In genomic region chr2:6475155-6475940, GRCh38 we compare ENCODE assay signal across 1 cellular context.
TF ChIP-seq lines count a peak whose summit lies in the region.

No MANE protein-coding gene starts in this region.

TF ChIP-seq in GM12878, 131 proteins besides CTCF, POLR2A, EP300 and RAD21 (continued from another document):
- TF ChIP-seq, protein P1, sequence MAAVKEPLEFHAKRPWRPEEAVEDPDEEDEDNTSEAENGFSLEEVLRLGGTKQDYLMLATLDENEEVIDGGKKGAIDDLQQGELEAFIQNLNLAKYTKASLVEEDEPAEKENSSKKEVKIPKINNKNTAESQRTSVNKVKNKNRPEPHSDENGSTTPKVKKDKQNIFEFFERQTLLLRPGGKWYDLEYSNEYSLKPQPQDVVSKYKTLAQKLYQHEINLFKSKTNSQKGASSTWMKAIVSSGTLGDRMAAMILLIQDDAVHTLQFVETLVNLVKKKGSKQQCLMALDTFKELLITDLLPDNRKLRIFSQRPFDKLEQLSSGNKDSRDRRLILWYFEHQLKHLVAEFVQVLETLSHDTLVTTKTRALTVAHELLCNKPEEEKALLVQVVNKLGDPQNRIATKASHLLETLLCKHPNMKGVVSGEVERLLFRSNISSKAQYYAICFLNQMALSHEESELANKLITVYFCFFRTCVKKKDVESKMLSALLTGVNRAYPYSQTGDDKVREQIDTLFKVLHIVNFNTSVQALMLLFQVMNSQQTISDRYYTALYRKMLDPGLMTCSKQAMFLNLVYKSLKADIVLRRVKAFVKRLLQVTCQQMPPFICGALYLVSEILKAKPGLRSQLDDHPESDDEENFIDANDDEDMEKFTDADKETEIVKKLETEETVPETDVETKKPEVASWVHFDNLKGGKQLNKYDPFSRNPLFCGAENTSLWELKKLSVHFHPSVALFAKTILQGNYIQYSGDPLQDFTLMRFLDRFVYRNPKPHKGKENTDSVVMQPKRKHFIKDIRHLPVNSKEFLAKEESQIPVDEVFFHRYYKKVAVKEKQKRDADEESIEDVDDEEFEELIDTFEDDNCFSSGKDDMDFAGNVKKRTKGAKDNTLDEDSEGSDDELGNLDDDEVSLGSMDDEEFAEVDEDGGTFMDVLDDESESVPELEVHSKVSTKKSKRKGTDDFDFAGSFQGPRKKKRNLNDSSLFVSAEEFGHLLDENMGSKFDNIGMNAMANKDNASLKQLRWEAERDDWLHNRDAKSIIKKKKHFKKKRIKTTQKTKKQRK (IDR thresholded peaks at IDR 0.05; ENCODE audit: low read depth, low read length) = no peak
- no peak for TF ChIP-seq NFXL1 (IDR thresholded peaks at IDR 0.05; ENCODE audit: borderline replicate concordance)
- TF ChIP-seq, protein P2, sequence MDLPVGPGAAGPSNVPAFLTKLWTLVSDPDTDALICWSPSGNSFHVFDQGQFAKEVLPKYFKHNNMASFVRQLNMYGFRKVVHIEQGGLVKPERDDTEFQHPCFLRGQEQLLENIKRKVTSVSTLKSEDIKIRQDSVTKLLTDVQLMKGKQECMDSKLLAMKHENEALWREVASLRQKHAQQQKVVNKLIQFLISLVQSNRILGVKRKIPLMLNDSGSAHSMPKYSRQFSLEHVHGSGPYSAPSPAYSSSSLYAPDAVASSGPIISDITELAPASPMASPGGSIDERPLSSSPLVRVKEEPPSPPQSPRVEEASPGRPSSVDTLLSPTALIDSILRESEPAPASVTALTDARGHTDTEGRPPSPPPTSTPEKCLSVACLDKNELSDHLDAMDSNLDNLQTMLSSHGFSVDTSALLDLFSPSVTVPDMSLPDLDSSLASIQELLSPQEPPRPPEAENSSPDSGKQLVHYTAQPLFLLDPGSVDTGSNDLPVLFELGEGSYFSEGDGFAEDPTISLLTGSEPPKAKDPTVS (IDR thresholded peaks at IDR 0.05; ENCODE audit: low read depth, low read length) = no peak
- no peak for TF ChIP-seq TCF3 (IDR thresholded peaks at IDR 0.05; ENCODE audit: borderline replicate concordance, insufficient read depth, low read depth, low read length)
TF ChIP-seq in GM12878: peak in this region for 0.
